11 cellular contexts compared by ENCODE assay signal in genomic region chr2:9310827-9311226, GRCh38.
DNase-seq lines count a peak whose midpoint lies in the region; FAIRE-seq and TF ChIP-seq lines count a peak whose summit lies in the region.
"Had no signal": no experiment of that assay in that cellular context is flagged by ENCODE, and none has a peak within 500 bp of the region (broad histone marks: within the 10 kb centered on the region; RNA-seq: fewer than 3 reads in every experiment).

No MANE protein-coding gene starts in this region.

- H3K4me3 Mint-ChIP-seq in MCF 10A (ENCODE audit: unreplicated experiment): peak overlapping the region; percentile 39
- H3K4me3 Mint-ChIP-seq in CD8-positive, alpha-beta memory T cell: no peak overlapping the region
- H3K4me3 Mint-ChIP-seq: stimulated activated naive CD8-positive, alpha-beta T cell treated with anti-CD3 and anti-CD28 coated beads, Interleukin-15, Interleukin-2, amounts not matched to agents 100 ng/mL and 50 ng/mL, for 24 hours had no signal

- H3K9me3 ChIP-seq in kidney (ENCODE audit: control insufficient read depth in 1 of 2, low read length in 2 of 2): no peaks in the 10 kb centered on the region
- H3K9me3 ChIP-seq in stomach: no peaks in the 10 kb centered on the region
- H3K9me3 ChIP-seq in CD8-positive, alpha-beta memory T cell (ENCODE audit: low read length): no peaks in the 10 kb centered on the region

- FAIRE-seq in kidney (lab: Jason Lieb, UNC): no peak

- peak overlapping the region; percentile 85 for H3K27ac Mint-ChIP-seq in MCF 10A (ENCODE audit: low read depth, unreplicated experiment)
- H3K27ac Mint-ChIP-seq in CD8-positive, alpha-beta memory T cell: no peak overlapping the region
- H3K27ac Mint-ChIP-seq: stimulated activated naive CD8-positive, alpha-beta T cell treated with anti-CD3 and anti-CD28 coated beads, Interleukin-15, Interleukin-2, amounts not matched to agents 100 ng/mL and 50 ng/mL, for 24 hours had no signal

- CTCF ChIA-PET in MCF 10A (lab: Yijun Ruan, JAX): interaction anchor here (0.7 to 2.0 kb wide), 12 partner anchors 13 to 438 kb away, joined by 3 to 7 read pairs (median 4); no protein-coding TSS in a partner anchor
- CTCF ChIA-PET in CD8-positive, alpha-beta memory T cell (lab: Charles Lee): interaction anchor here (1.3 kb wide), 1 partner anchor 30 kb away, joined by 3 read pairs; no protein-coding TSS in a partner anchor

- TF ChIP-seq CTCF in MCF 10A (IDR thresholded peaks at IDR 0.05; ENCODE audit: unreplicated experiment): no peak
- TF ChIP-seq CTCF in kidney (IDR thresholded peaks at IDR 0.05; ENCODE audit: borderline replicate concordance, extremely low read depth, insufficient read depth): no peak
- TF ChIP-seq CTCF in stomach (IDR thresholded peaks at IDR 0.05): no peak

- H3K4me1 Mint-ChIP-seq in MCF 10A (ENCODE audit: insufficient read depth, unreplicated experiment): peaks cover 56% of the 10 kb centered on the region
- peaks cover 0 to 3% (median 0%) of the 10 kb centered on the region in 3 donors for H3K4me1 Mint-ChIP-seq in CD8-positive, alpha-beta memory T cell

- no peak overlapping the region for H3K4me3 ChIP-seq in kidney (ENCODE audit: low read length in 2 of 2)
- H3K4me3 ChIP-seq in stomach: no peak overlapping the region
- H3K4me3 ChIP-seq in CD8-positive, alpha-beta memory T cell (ENCODE audit: low read length): no peak overlapping the region

- H3K27ac ChIP-seq in kidney (ENCODE audit: low read depth in 2 of 2, low read length in 2 of 2) (peak overlapping the region; percentile 78 to 85), stomach (peak overlapping the region; percentile 47 to 81 (median 72))
- H3K27ac ChIP-seq in CD8-positive, alpha-beta memory T cell (ENCODE audit: low read depth, low read length): no peak overlapping the region

- H3K9me3 Mint-ChIP-seq in MCF 10A (ENCODE audit: unreplicated experiment): no peaks in the 10 kb centered on the region
- H3K9me3 Mint-ChIP-seq in CD8-positive, alpha-beta memory T cell: peaks cover 0 to 3% (median 0%) of the 10 kb centered on the region in 5 donors
- H3K9me3 Mint-ChIP-seq: stimulated activated naive CD8-positive, alpha-beta T cell treated with anti-CD3 and anti-CD28 coated beads, Interleukin-15, Interleukin-2, amounts not matched to agents 100 ng/mL and 50 ng/mL, for 24 hours had no signal

- TSS peak; percentile 57 for BruUV-seq in MCF 10A (replicated peaks; lab: Mats Ljungman, UMichigan)

- no peak for TF ChIP-seq EP300 in stomach (IDR thresholded peaks at IDR 0.05)

- peaks cover 12% of the 10 kb centered on the region for H3K36me3 Mint-ChIP-seq in MCF 10A (ENCODE audit: insufficient read depth, unreplicated experiment)
- no peaks in the 10 kb centered on the region for H3K36me3 Mint-ChIP-seq in CD8-positive, alpha-beta memory T cell

- no peaks in the 10 kb centered on the region for H3K27me3 Mint-ChIP-seq in MCF 10A (ENCODE audit: insufficient read depth, unreplicated experiment)
- peaks cover 11 to 18% of the 10 kb centered on the region in 2 donors for H3K27me3 Mint-ChIP-seq in CD8-positive, alpha-beta memory T cell
- H3K27me3 Mint-ChIP-seq: stimulated activated naive CD8-positive, alpha-beta T cell treated with anti-CD3 and anti-CD28 coated beads, Interleukin-15, Interleukin-2, amounts not matched to agents 100 ng/mL and 50 ng/mL, for 24 hours had no signal

- 35 to 47% (median 43%) methylated on average over 2 of the region's 2 CpGs for WGBS in stomach, 5 donors

- POLR2A ChIA-PET in MCF 10A (lab: Yijun Ruan, JAX): interaction anchor here (1.0 to 5.3 kb wide), 13 partner anchors 10 to 488 kb away, joined by 3 to 98 read pairs (median 6); partner anchors contain the start of genes ASAP2 and ITGB1BP1
- POLR2A ChIA-PET in CD8-positive, alpha-beta memory T cell (lab: Charles Lee): no interaction called here

- H3K36me3 ChIP-seq in kidney (ENCODE audit: control insufficient read depth in 1 of 2, insufficient read depth in 2 of 2, low read length in 2 of 2) (no peaks in the 10 kb centered on the region), stomach (no peaks in the 10 kb centered on the region)
- no peaks in the 10 kb centered on the region for H3K36me3 ChIP-seq in CD8-positive, alpha-beta memory T cell (ENCODE audit: insufficient read depth, low read length)

- H3K4me1 ChIP-seq in kidney (ENCODE audit: control insufficient read depth in 1 of 2, insufficient read depth in 1 of 2, low read depth in 1 of 2, low read length in 2 of 2) (peaks cover 31 to 39% of the 10 kb centered on the region in 2 donors), stomach (peaks cover 25 to 74% (median 47%) of the 10 kb centered on the region in 4 donors)
- no peaks in the 10 kb centered on the region for H3K4me1 ChIP-seq in CD8-positive, alpha-beta memory T cell (ENCODE audit: insufficient read depth, low read length)

- H3K27me3 ChIP-seq in stomach: no peaks in the 10 kb centered on the region
- H3K27me3 ChIP-seq in CD8-positive, alpha-beta memory T cell (ENCODE audit: insufficient read depth, low read length, poor library complexity, severe bottlenecking): no peaks in the 10 kb centered on the region

- intact Hi-C loops in MCF 10A (cut with micrococcal nuclease) (loop anchor here (1.0 to 2.0 kb wide), 4 partner anchors 24 to 104 kb away; partner anchors contain the start of gene ASAP2), kidney (cut with DNase I) (no loop called here), stomach (cut with DNase I; ENCODE audit: low total_unique reads) (no loop called here)

- peak overlapping the region in 1 of 2 donors; percentile 53 for H3K9ac ChIP-seq in kidney (ENCODE audit: low read length in 2 of 2)

- DNase-seq in HPDE6-E6E7 (ENCODE audit: extremely low spot score): peak; percentile 12
- peak; percentile 40 for DNase-seq in MCF 10A (ENCODE audit: unreplicated experiment)
- no peak for DNase-seq in kidney
- no peak for DNase-seq in stomach
- DNase-seq in CD8-positive, alpha-beta memory T cell: no peak
- DNase-seq in DMS53 treated with DMSO at 0.1 percent for 48 hours (lab: John Stamatoyannopoulos, UW; ENCODE audit: unreplicated experiment): no peak
- DNase-seq in NCI-H2107 treated with DMSO at 0.1 percent for 48 hours (lab: John Stamatoyannopoulos, UW; ENCODE audit: unreplicated experiment): no peak
- DNase-seq in NCI-H128 (lab: John Stamatoyannopoulos, UW; ENCODE audit: unreplicated experiment): no peak
- DNase-seq: DMS79 treated with DMSO at 0.1 percent for 48 hours; stimulated activated CD4-positive, alpha-beta T cell treated with anti-CD3 and anti-CD28 coated beads, Interleukin-12 subunit alpha, Interleukin-12 subunit beta, amount 100 ng/mL, for 4 hours had no signal

- TF ChIP-seq POLR2A in stomach (IDR thresholded peaks at IDR 0.05): no peak

Comparison
In these comparisons a context has a peak if more than half of its experiments do, and no peak if none do; other contexts are left out.
1. DNase-seq: peak in HPDE6-E6E7 (single experiment) and MCF 10A (single experiment); none in kidney (single experiment), stomach (single experiment), CD8-positive, alpha-beta memory T cell (0 of 5), DMS53 treated with DMSO at 0.1 percent for 48 hours (single experiment), NCI-H2107 treated with DMSO at 0.1 percent for 48 hours (single experiment) and NCI-H128 (single experiment).